23 cellular contexts compared by ENCODE assay signal in genomic region chr1:116336250-116336649, GRCh38. TPM values are rescaled to one million over a fixed set of nuclear protein-coding genes. Genes with fewer than 3 reads are reported as not detected.
DNase-seq lines count a peak whose midpoint lies in the region; ATAC-seq, FAIRE-seq and TF ChIP-seq lines count a peak whose summit lies in the region.
"Had no signal": no experiment of that assay in that cellular context is flagged by ENCODE, and none has a peak within 500 bp of the region (broad histone marks: within the 10 kb centered on the region; RNA-seq: fewer than 3 reads in every experiment).

No MANE protein-coding gene starts in this region.

- H3K27me3 Mint-ChIP-seq in Caco-2 (ENCODE audit: insufficient read depth, unreplicated experiment) = no peaks in the 10 kb centered on the region

- H3K4me3 Mint-ChIP-seq in Caco-2 (ENCODE audit: unreplicated experiment) = no peak overlapping the region
- H3K4me3 Mint-ChIP-seq: IgD-negative memory B cell had no signal

- peak overlapping the region; percentile 14 for H3K27ac ChIP-seq in colonic mucosa
- H3K27ac ChIP-seq in pancreas = no peak overlapping the region
- no peak overlapping the region for H3K27ac ChIP-seq in uterus
- H3K27ac ChIP-seq: PC-9 had no signal

- H3K4me1 Mint-ChIP-seq in Caco-2 (ENCODE audit: low read depth, unreplicated experiment) = peaks cover 40% of the 10 kb centered on the region

- peak overlapping the region in 1 of 2 donors; percentile 72 for H3K9ac ChIP-seq in colonic mucosa (ENCODE audit: low read depth in 2 of 2, low read length in 2 of 2)

- CTCF ChIA-PET in Caco-2 (lab: Charles Lee) = no interaction called here

- no peaks in the 10 kb centered on the region for H3K9me3 Mint-ChIP-seq in Caco-2 (ENCODE audit: unreplicated experiment)
- H3K9me3 Mint-ChIP-seq: IgD-negative memory B cell had no signal

- WGBS in pancreas, 2 donors = 59% methylated on average over 4 of the region's 4 CpGs

- H3K36me3 Mint-ChIP-seq in Caco-2 (ENCODE audit: insufficient read depth, unreplicated experiment) = no peaks in the 10 kb centered on the region
- H3K36me3 Mint-ChIP-seq: IgD-negative memory B cell had no signal

- TF ChIP-seq POLR2A in uterus (IDR thresholded peaks at IDR 0.05) = no peak

- POLR2A ChIA-PET in Caco-2 (lab: Charles Lee) = no interaction called here

- H3K4me3 ChIP-seq in Caco-2 (ENCODE audit: low read depth, low read length) (no peak overlapping the region), colonic mucosa (no peak overlapping the region), pancreas (no peak overlapping the region), uterus (no peak overlapping the region)
- H3K4me3 ChIP-seq: MG63, PC-9 had no signal

- no peaks in the 10 kb centered on the region for H3K36me3 ChIP-seq in Caco-2 (ENCODE audit: control insufficient read depth, insufficient read depth, low read length)
- no peaks in the 10 kb centered on the region for H3K36me3 ChIP-seq in colonic mucosa
- no peaks in the 10 kb centered on the region for H3K36me3 ChIP-seq in pancreas
- H3K36me3 ChIP-seq in uterus = no peaks in the 10 kb centered on the region
- H3K36me3 ChIP-seq: BE2C, MG63 had no signal

- intact Hi-C loops in Caco-2 (cut with micrococcal nuclease; ENCODE audit: unreplicated experiment) = loop anchor here (2.0 kb wide), 1 partner anchor 13 kb away; no protein-coding TSS in a partner anchor
- intact Hi-C loops in colonic mucosa (cut with DNase I) = no loop called here
- intact Hi-C loops in pancreas (cut with DNase I) = no loop called here
- intact Hi-C loops in uterus (cut with DNase I; ENCODE audit: low total_unique reads) = no loop called here

- no peak for FAIRE-seq in pancreas (lab: Jason Lieb, UNC)
- FAIRE-seq: A204.1, GM19239 had no signal

- ATAC-seq in pancreas = peak in 3 of 4 donors; percentile 54 to 56 (median 55)
- ATAC-seq in HG03135 (IDR thresholded peaks at IDR 0.05; ENCODE audit: unreplicated experiment) = no peak
- ATAC-seq: HCT116, SK-N-SH treated with all-trans-retinoic acid at 6 μM for 48 hours had no signal

- H3K9me3 ChIP-seq in Caco-2 (no peaks in the 10 kb centered on the region), colonic mucosa (no peaks in the 10 kb centered on the region), pancreas (no peaks in the 10 kb centered on the region), uterus (no peaks in the 10 kb centered on the region)
- H3K9me3 ChIP-seq: BE2C, MG63 had no signal

- no peaks in the 10 kb centered on the region for H3K27me3 ChIP-seq in Caco-2 (replicated peaks; ENCODE audit: control insufficient read depth, insufficient read depth, low read length)
- H3K27me3 ChIP-seq in colonic mucosa = no peaks in the 10 kb centered on the region
- H3K27me3 ChIP-seq in pancreas = no peaks in the 10 kb centered on the region
- H3K27me3 ChIP-seq in uterus = no peaks in the 10 kb centered on the region
- H3K27me3 ChIP-seq: BE2C, MG63 had no signal

- peak overlapping the region; percentile 80 for H3K27ac Mint-ChIP-seq in Caco-2 (ENCODE audit: unreplicated experiment)
- H3K27ac Mint-ChIP-seq: IgD-negative memory B cell had no signal

- no TSS peak for BruUV-seq in Caco-2 (replicated peaks; lab: Mats Ljungman, UMichigan)

- H3K4me1 ChIP-seq in Caco-2 (peaks cover 35% of the 10 kb centered on the region), colonic mucosa (peaks cover 19% of the 10 kb centered on the region), pancreas (peaks cover 8 to 31% (median 21%) of the 10 kb centered on the region in 3 donors), uterus (no peaks in the 10 kb centered on the region)

- TF ChIP-seq CTCF in Caco-2 (IDR thresholded peaks at IDR 0.05; ENCODE audit: insufficient read depth in 1 of 2, low read depth in 1 of 2, low read length in 1 of 2, severe bottlenecking in 1 of 2, unreplicated experiment in 1 of 2) = no peak
- TF ChIP-seq CTCF in colonic mucosa (IDR thresholded peaks at IDR 0.05) = no peak
- no peak for TF ChIP-seq CTCF in pancreas (IDR thresholded peaks at IDR 0.05)
- TF ChIP-seq CTCF in uterus (IDR thresholded peaks at IDR 0.05) = no peak

- DNase-seq in Caco-2 (no peak), M059J (ENCODE audit: low read depth) (peak; percentile 32), colonic mucosa (peak; percentile 53), pancreas (no peak), Ammon's horn (ENCODE audit: low spot score) (no peak), cerebellar cortex (ENCODE audit: low spot score) (no peak), uterus (no peak)
- DNase-seq: BE2C, DMS79, Kasumi-1, MG63, NCI-H1436, NCI-H187 treated with DMSO at 0.1 percent for 48 hours, NCI-H345, NCI-H524, PC-9, SIG-M5 had no signal

RNA-seq across cellular contexts. Expression of gene ATP1A1, which starts 36.8 kb away (rescaled TPM):
- 479 and 508 TPM in 2 replicates for total RNA-seq in Caco-2 (2022)
- 94.3 and 134 TPM in 2 replicates for total RNA-seq in M059J (2014; rRNA removed; shearing (Covaris generic))
- total RNA-seq in colonic mucosa = 100 to 1,000 TPM; 718 to 936 TPM
- total RNA-seq in pancreas = 100 to 1,000 TPM; 338 to 735 (median 584) TPM
- polyA plus RNA-seq in pancreas = 100 to 1,000 TPM; 226 to 459 TPM
- total RNA-seq in uterus = 100 to 1,000 TPM; 135 to 202 (median 149) TPM

Comparison
In these comparisons a context has a peak if more than half of its experiments do, and no peak if none do; other contexts are left out.
1. DNase-seq: peak in M059J (single experiment) and colonic mucosa (single experiment); none in Caco-2 (0 of 2), pancreas (0 of 6), Ammon's horn (single experiment), cerebellar cortex (single experiment) and uterus (0 of 2).